8 cellular contexts compared by ENCODE assay signal in the genomic region with DNA sequence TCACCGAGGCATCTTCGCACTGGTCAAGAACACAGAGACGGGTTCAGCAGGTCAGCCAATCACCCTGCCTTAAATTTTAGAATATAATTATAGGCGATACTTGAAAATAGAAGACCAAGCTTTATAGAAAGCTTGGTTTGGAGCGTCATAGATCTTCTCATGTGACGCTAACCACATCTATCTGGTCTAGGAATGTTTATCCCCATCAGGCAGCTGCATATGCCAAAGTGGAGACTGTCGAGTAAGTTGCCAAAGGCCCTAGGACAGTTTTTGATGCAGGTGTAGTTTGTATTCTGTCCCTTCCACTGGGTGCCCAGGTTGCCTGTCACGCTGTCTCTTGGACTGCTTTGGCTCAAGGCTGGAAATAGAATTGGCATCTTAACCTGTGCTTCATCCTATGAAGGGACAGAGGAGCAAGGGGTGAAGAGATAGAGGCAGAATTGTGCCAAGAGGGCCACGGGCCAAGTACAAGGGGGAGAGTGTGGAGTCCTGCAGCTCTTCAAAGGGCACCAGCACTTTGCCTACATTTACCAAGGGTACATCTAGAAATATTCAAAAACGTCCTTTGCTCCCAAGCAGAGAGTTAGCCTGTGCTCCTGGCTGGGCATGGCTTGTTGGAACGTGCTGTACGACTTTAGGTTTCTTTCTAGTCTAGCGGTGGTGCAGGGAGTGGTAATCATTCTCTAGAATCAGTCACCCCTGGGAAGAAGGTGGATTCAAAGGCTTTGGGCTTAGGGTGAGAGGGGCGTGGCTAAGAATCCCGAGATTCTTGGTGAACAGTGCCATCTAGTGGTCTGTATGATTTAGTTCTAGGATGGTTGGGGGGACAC. TPM values are rescaled to one million over a fixed set of nuclear protein-coding genes. Genes with fewer than 3 reads are reported as not detected.
DNase-seq lines count a peak whose midpoint lies in the region; ATAC-seq, FAIRE-seq and TF ChIP-seq lines count a peak whose summit lies in the region.

No MANE protein-coding gene starts in this region.

- H3K79me2 ChIP-seq in K562 (ENCODE audit: control insufficient read depth, insufficient read depth, low read length) = no peaks in the 10 kb centered on the region

- H3K4me3 ChIP-seq in K562 = no peak overlapping the region
- H3K4me3 ChIP-seq in iPS DF 6.9 (ENCODE audit: low read length) = no peak overlapping the region

- 34% methylated on average over 14 of the region's 15 CpGs for WGBS in K562 (ENCODE audit: insufficient coverage, low coverage, missing lambda C conversion rate)
- WGBS in iPS DF 6.9 (ENCODE audit: insufficient coverage, insufficient read length) = no CpG with 5 or more reads among the region's 15 CpGs

- no peaks in the 10 kb centered on the region for H4K20me1 ChIP-seq in K562 (replicated peaks; ENCODE audit: control insufficient read depth, insufficient read depth, low read length)

- ATAC-seq in HG02884 (IDR thresholded peaks at IDR 0.05; ENCODE audit: unreplicated experiment) = peak; percentile 32
- peak; percentile 87 for ATAC-seq in K562

- H2AFZ ChIP-seq in K562 (ENCODE audit: low read depth, low read length) = peak overlapping the region; percentile 65

- H3K9me1 ChIP-seq in K562 (ENCODE audit: control insufficient read depth, insufficient read depth, low read length) = no peaks in the 10 kb centered on the region

- FAIRE-seq in K562 (lab: Jason Lieb, UNC) = peak; percentile 95

- H3K9me3 ChIP-seq in K562 (replicated peaks; ENCODE audit: control insufficient read depth, insufficient read depth, low read depth, low read length) (no peaks in the 10 kb centered on the region), iPS DF 6.9 (ENCODE audit: control insufficient read depth, insufficient read depth, low read length) (no peaks in the 10 kb centered on the region)

- H3K27me3 ChIP-seq in K562 (ENCODE audit: control insufficient read depth in 2 of 2, insufficient read depth in 2 of 2, low read length in 2 of 2) = no peaks in the 10 kb centered on the region
- no peaks in the 10 kb centered on the region for H3K27me3 ChIP-seq in iPS DF 6.9 (ENCODE audit: control insufficient read depth, insufficient read depth, low read length)

- no peaks in the 10 kb centered on the region for H3K36me3 ChIP-seq in K562 (ENCODE audit: control insufficient read depth, insufficient read depth, low read length)
- H3K36me3 ChIP-seq in iPS DF 6.9 (ENCODE audit: control insufficient read depth, insufficient read depth, low read length) = no peaks in the 10 kb centered on the region; the same call in 1 of the 2 replicates

- peak; percentile 57 for DNase-seq in NK-92 treated with Interleukin-12 subunit alpha and Interleukin-12 subunit beta, amount 100 ng/mL, for 24 hours (lab: John Stamatoyannopoulos, UW)
- no peak for DNase-seq in NK-92 (lab: John Stamatoyannopoulos, UW; ENCODE audit: unreplicated experiment)
- peak; percentile 37 for DNase-seq in NCI-H2029 treated with DMSO at 0.1 percent for 48 hours (lab: John Stamatoyannopoulos, UW)
- peak; percentile 51 for DNase-seq in T-helper 9 cell
- peak; percentile 78 to 91 (median 80) for DNase-seq in K562 (ENCODE audit: extremely low read depth in 1 of 4, low spot score in 3 of 4)
- DNase-seq in iPS DF 6.9 (ENCODE audit: low read depth, low spot score) = peak; percentile 79
- peak; percentile 75 for DNase-seq in stimulated activated CD4-positive, alpha-beta T cell treated with anti-CD3 and anti-CD28 coated beads, Interleukin-15, amount 100 ng/mL, for 24 hours

- CTCF ChIA-PET in K562 (lab: Yijun Ruan, JAX; ENCODE audit: low intra/inter-chr PET ratio) = interaction anchor here (0.6 to 1.7 kb wide), 8 partner anchors 63 to 629 kb away, joined by 3 to 5 read pairs (median 4); no protein-coding TSS in a partner anchor

- no peak for TF ChIP-seq POLR2A in K562 (conservative IDR thresholded peaks at IDR 0.05)

- POLR2A ChIA-PET in K562 (lab: Yijun Ruan, JAX) = no interaction called here

- TF ChIP-seq RAD21 in K562 (CRISPR knock-in tag; conservative IDR thresholded peaks at IDR 0.05 in 1 of 2, IDR thresholded peaks at IDR 0.05 in 1 of 2) = peak; percentile 93

- peak; percentile 72 to 92 (median 74) for TF ChIP-seq CTCF in K562 (IDR thresholded peaks at IDR 0.05 in 2 of 3, conservative IDR thresholded peaks at IDR 0.05 in 1 of 3; ENCODE audit: insufficient read depth in 2 of 3, low read depth in 1 of 3, low read length in 3 of 3)

- H3K9ac ChIP-seq in K562 (ENCODE audit: insufficient read depth in 1 of 2, low read depth in 2 of 2, low read length in 2 of 2) = no peak overlapping the region

- intact Hi-C loops in K562 (cut with micrococcal nuclease) = loop anchor here (1.0 to 5.0 kb wide), 5 partner anchors 63 to 400 kb away; no protein-coding TSS in a partner anchor

- H3K4me1 ChIP-seq in K562 (replicated peaks in 1 of 2; ENCODE audit: control insufficient read depth in 2 of 2, insufficient read depth in 2 of 2, low read length in 2 of 2) (peaks cover 3 to 39% of the 10 kb centered on the region in 2 experiments), iPS DF 6.9 (ENCODE audit: control insufficient read depth, insufficient read depth, low read length) (peaks cover 3% of the 10 kb centered on the region; the same call in 1 of the 2 replicates)

- H3K27ac ChIP-seq in K562 (ENCODE audit: extremely low read depth, low read depth, low read length) (no peak overlapping the region; the same call in 2 of the 3 replicates), iPS DF 6.9 (ENCODE audit: low read length) (no peak overlapping the region)

- in situ Hi-C loops in K562 (cut with MboI) = loop anchor here (10.0 to 25.0 kb wide), 2 partner anchors 288 to 500 kb away; no protein-coding TSS in a partner anchor

- H3K4me2 ChIP-seq in K562 (ENCODE audit: insufficient read depth, low read length) = 0 out of 2 replicates have a peak overlapping the region, but pooled peaks have one; percentile 42

- TF ChIP-seq EP300 in K562 (IDR thresholded peaks at IDR 0.05; ENCODE audit: low read length) = no peak

- no TSS peak for BruUV-seq in K562 (replicated peaks; lab: Mats Ljungman, UMichigan)

TF ChIP-seq in K562, 482 proteins besides CTCF, POLR2A, EP300 and RAD21 (continues in another document):
- no peak for TF ChIP-seq CBFA2T3 (IDR thresholded peaks at IDR 0.05)
- TF ChIP-seq NONO (IDR thresholded peaks at IDR 0.05; ENCODE audit: low read depth in 2 of 2, low read length in 1 of 2) = no peak
- no peak for TF ChIP-seq THAP7 (CRISPR knock-in tag; IDR thresholded peaks at IDR 0.05)
- peak; percentile 50; the same call in 1 of the 2 replicates for TF ChIP-seq SOX6 (IDR thresholded peaks at IDR 0.05)

RNA-seq across cellular contexts. Expression of gene WIPI1, which starts 5.3 kb away (rescaled TPM):
- total RNA-seq in K562 (2011; cell fraction: chromatin; rRNA removed; ENCODE audit: low replicate concordance) = 35.8 and 60.9 TPM in 2 replicates
- 25.4 and 31.2 TPM in 2 replicates for total RNA-seq in K562 (2011; cell fraction: nucleolus; rRNA removed)
- 29.5 and 34.1 TPM in 2 replicates for total RNA-seq in K562 (2011; cell fraction: nucleoplasm; rRNA removed)
- 10.9 and 12.8 TPM in 2 replicates for total RNA-seq in K562 (2014; rRNA removed)
- total RNA-seq in K562 (2014; rRNA removed; fragmentation: Illumina TruSeq; extraction: Trizol) = 12.1 and 14.7 TPM in 2 replicates
- 8.2 and 8.6 TPM in 2 replicates for total RNA-seq in K562 (2015; rRNA removed; fragmentation: Illumina TruSeq; extraction: Trizol)
- 11.8 and 13.2 TPM in 2 replicates for total RNA-seq in K562 (2021)
- 11.6 and 16.9 TPM in 2 replicates for polyA plus RNA-seq in K562 (2011; rRNA removed)
- 11.3 and 11.5 TPM in 2 replicates for polyA plus RNA-seq in K562 (2011; cell fraction: cytosol; rRNA removed)
- 13.7 and 16.1 TPM in 2 replicates for polyA plus RNA-seq in K562 (2011; cell fraction: nucleus; rRNA removed)
- polyA plus RNA-seq in K562 (2012) = 16.5 and 60.4 TPM in 2 replicates
- 15.6 and 15.9 TPM in 2 replicates for polyA plus RNA-seq in K562 (2014; fragmentation: Illumina TruSeq; extraction: Trizol)
- polyA plus RNA-seq in K562 (2014; fragmentation: Nextera tagmentation; extraction: Ambion mirVana) = 1 to 10 TPM; 3.7 to 3.8 TPM
- 16.0 and 23.5 TPM in 2 replicates for polyA plus RNA-seq in K562 (2014; rRNA removed)
- polyA minus RNA-seq in K562 (2011; rRNA and poly(A)+ RNA removed) = 11.4 and 16.7 TPM in 2 replicates
- polyA minus RNA-seq in K562 (2011; cell fraction: cytosol; rRNA and poly(A)+ RNA removed) = 6.6 and 7.8 TPM in 2 replicates
- polyA minus RNA-seq in K562 (2011; cell fraction: nucleus; rRNA and poly(A)+ RNA removed) = 10.8 and 14.7 TPM in 2 replicates

RNA-seq across cellular contexts. Expression of gene PRKAR1A, which starts 49.6 kb away (rescaled TPM):
- total RNA-seq in K562 (2011; cell fraction: chromatin; rRNA removed; ENCODE audit: low replicate concordance) = 46.4 and 78.7 TPM in 2 replicates
- total RNA-seq in K562 (2011; cell fraction: nucleolus; rRNA removed) = 33.2 and 34.7 TPM in 2 replicates
- 52.1 and 66.6 TPM in 2 replicates for total RNA-seq in K562 (2011; cell fraction: nucleoplasm; rRNA removed)
- total RNA-seq in K562 (2014; rRNA removed) (58.9 and 67.5 TPM in 2 replicates), K562 (2014; rRNA removed; fragmentation: Illumina TruSeq; extraction: Trizol) (69.2 and 85.5 TPM in 2 replicates), K562 (2015; rRNA removed; fragmentation: Illumina TruSeq; extraction: Trizol) (69.4 and 70.5 TPM in 2 replicates), K562 (2021) (83.4 and 87.2 TPM in 2 replicates)
- polyA plus RNA-seq in K562 (2011; rRNA removed) (67.3 and 95.6 TPM in 2 replicates), K562 (2014; fragmentation: Illumina TruSeq; extraction: Trizol) (58.2 and 58.3 TPM in 2 replicates), K562 (2014; fragmentation: Nextera tagmentation; extraction: Ambion mirVana) (10 to 100 TPM; 15.0 to 16.3 TPM), K562 (2014; rRNA removed) (56.0 and 73.0 TPM in 2 replicates)
- polyA plus RNA-seq in K562 (2011; cell fraction: cytosol; rRNA removed) = 40.0 and 44.9 TPM in 2 replicates
- polyA plus RNA-seq in K562 (2011; cell fraction: nucleus; rRNA removed) = 65.4 and 66.4 TPM in 2 replicates
- 63.3 and 108 TPM in 2 replicates for polyA plus RNA-seq in K562 (2012)
- polyA minus RNA-seq in K562 (2011; rRNA and poly(A)+ RNA removed) = 140 and 184 TPM in 2 replicates
- 105 and 124 TPM in 2 replicates for polyA minus RNA-seq in K562 (2011; cell fraction: cytosol; rRNA and poly(A)+ RNA removed)
- polyA minus RNA-seq in K562 (2011; cell fraction: nucleus; rRNA and poly(A)+ RNA removed) = 57.4 and 90.2 TPM in 2 replicates
